ENCODE assay signal across 12 cellular contexts in the genomic region with DNA sequence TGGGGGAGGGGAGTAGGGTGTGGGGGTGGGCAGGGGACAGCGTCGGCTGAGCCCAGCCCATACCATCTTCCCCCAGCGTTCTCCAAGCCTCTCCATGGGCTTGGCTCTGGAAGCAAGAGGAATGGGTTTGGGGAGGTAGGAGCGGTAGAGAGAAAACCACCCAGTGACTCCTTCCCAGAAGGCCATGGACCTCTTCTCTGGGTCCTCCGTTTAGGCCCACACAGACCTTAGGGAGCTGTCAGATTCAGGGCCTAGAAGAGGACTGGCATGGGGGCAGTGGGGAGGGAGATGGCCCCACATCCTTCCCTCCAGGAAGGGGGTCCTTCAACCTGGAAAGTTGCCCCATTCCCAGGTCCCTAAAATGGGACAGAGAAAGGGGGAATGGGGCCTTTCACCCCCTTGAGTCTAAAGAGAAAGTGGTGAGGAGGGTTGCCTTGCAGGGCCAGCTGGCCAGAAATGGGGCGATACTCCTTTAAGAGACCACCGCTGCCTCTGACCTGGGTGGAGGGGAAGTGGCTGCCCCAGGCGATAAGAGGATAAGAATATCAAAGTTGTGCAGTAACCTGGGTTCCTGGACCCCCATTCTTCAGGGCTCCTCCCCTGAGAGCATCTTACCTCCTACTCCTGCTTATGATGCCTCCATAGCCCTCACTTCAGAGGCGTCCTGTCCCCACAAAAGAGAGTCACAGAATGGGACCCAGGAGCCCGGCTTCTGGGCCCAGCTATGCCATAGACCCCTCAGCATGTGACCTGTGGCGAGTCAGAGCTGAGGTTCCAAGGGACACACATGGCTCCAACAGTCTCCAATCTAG. TPM values are rescaled to one million over a fixed set of nuclear protein-coding genes. Genes with fewer than 3 reads are reported as not detected.
DNase-seq lines count a peak whose midpoint lies in the region; ATAC-seq and TF ChIP-seq lines count a peak whose summit lies in the region.
"Had no signal": no experiment of that assay in that cellular context is flagged by ENCODE, and none has a peak within 500 bp of the region (broad histone marks: within the 10 kb centered on the region; RNA-seq: fewer than 3 reads in every experiment).

No MANE protein-coding gene starts in this region.

- peak overlapping the region; percentile 48 for H3K4me3 ChIP-seq in suprapubic skin

- H3K9me3 ChIP-seq in suprapubic skin, result no peaks in the 10 kb centered on the region

- ATAC-seq in GM18870 (IDR thresholded peaks at IDR 0.05; ENCODE audit: unreplicated experiment), result no peak

- H3K27me3 Mint-ChIP-seq in T-helper 2 cell treated with Interferon-gamma antibody and Interleukin-4, amounts not matched to agents 5 μg/mL and 100 μg/mL, for 36 hours (ENCODE audit: low read depth), result peaks cover 9% of the 10 kb centered on the region
- H3K27me3 Mint-ChIP-seq in immature natural killer cell (ENCODE audit: low read depth in 3 of 3), result peaks cover 35 to 59% (median 54%) of the 10 kb centered on the region in 3 donors

- peak overlapping the region; percentile 99 for H3K4me3 Mint-ChIP-seq in T-helper 2 cell treated with Interferon-gamma antibody and Interleukin-4, amounts not matched to agents 5 μg/mL and 100 μg/mL, for 36 hours
- peak overlapping the region; percentile 85 to 95 (median 93) for H3K4me3 Mint-ChIP-seq in immature natural killer cell
- H3K4me3 Mint-ChIP-seq: H9 had no signal

- H3K27ac Mint-ChIP-seq in T-helper 2 cell treated with Interferon-gamma antibody and Interleukin-4, amounts not matched to agents 5 μg/mL and 100 μg/mL, for 36 hours, result peak overlapping the region; percentile 99
- peak overlapping the region; percentile 94 to 99 (median 96) for H3K27ac Mint-ChIP-seq in immature natural killer cell

- 71% methylated on average over 9 of the region's 11 CpGs for WGBS in suprapubic skin

- H3K36me3 Mint-ChIP-seq in T-helper 2 cell treated with Interferon-gamma antibody and Interleukin-4, amounts not matched to agents 5 μg/mL and 100 μg/mL, for 36 hours (ENCODE audit: low read depth), result peaks cover 50% of the 10 kb centered on the region
- peaks cover 22 to 29% (median 29%) of the 10 kb centered on the region in 3 donors for H3K36me3 Mint-ChIP-seq in immature natural killer cell

- no peaks in the 10 kb centered on the region for H3K27me3 ChIP-seq in suprapubic skin

- TF ChIP-seq EP300 in suprapubic skin (IDR thresholded peaks at IDR 0.05), result no peak

- H3K4me1 ChIP-seq in suprapubic skin, result peaks cover 47% of the 10 kb centered on the region

- H3K9me3 Mint-ChIP-seq in T-helper 2 cell treated with Interferon-gamma antibody and Interleukin-4, amounts not matched to agents 5 μg/mL and 100 μg/mL, for 36 hours, result no peaks in the 10 kb centered on the region
- peaks cover 0 to 3% (median 0%) of the 10 kb centered on the region in 6 donors for H3K9me3 Mint-ChIP-seq in immature natural killer cell
- H3K9me3 Mint-ChIP-seq: H9 had no signal

- TF ChIP-seq CTCF in suprapubic skin (IDR thresholded peaks at IDR 0.05), result no peak

- no peak overlapping the region for H3K27ac ChIP-seq in suprapubic skin

- H3K36me3 ChIP-seq in suprapubic skin, result no peaks in the 10 kb centered on the region

- peak; percentile 31 for DNase-seq in activated T-cell treated with anti-CD3 and anti-CD28 coated beads, Interleukin-2, amount 50 U/mL, for 1 hour
- no peak for DNase-seq in activated T-cell treated with anti-CD3 and anti-CD28 coated beads for 4 hours
- no peak for DNase-seq in T-helper 2 cell treated with Interferon-gamma antibody and Interleukin-4, amounts not matched to agents 5 μg/mL and 100 μg/mL, for 36 hours (ENCODE audit: low spot score)
- peak; percentile 54 to 62 (median 55) for DNase-seq in immature natural killer cell
- no peak for DNase-seq in suprapubic skin (ENCODE audit: low spot score in 2 of 2)
- DNase-seq in germinal center (ENCODE audit: low spot score), result no peak
- no peak for DNase-seq in UCSD-AML1 (lab: John Stamatoyannopoulos, UW; ENCODE audit: unreplicated experiment)
- DNase-seq: SW 1271 had no signal

- peaks cover 35% of the 10 kb centered on the region for H3K4me1 Mint-ChIP-seq in T-helper 2 cell treated with Interferon-gamma antibody and Interleukin-4, amounts not matched to agents 5 μg/mL and 100 μg/mL, for 36 hours (ENCODE audit: low read depth)
- peaks cover 65 to 67% of the 10 kb centered on the region in 2 donors for H3K4me1 Mint-ChIP-seq in immature natural killer cell

- TF ChIP-seq POLR2A in suprapubic skin (IDR thresholded peaks at IDR 0.05), result no peak

RNA-seq across cellular contexts. Expression of a gene that starts 5.0 kb away (rescaled TPM):
- 10 to 100 TPM in 1 of 3 donors, 1 to 10 TPM in 2; 7.1 to 32.1 (median 8.4) TPM for polyA plus RNA-seq in immature natural killer cell
- total RNA-seq in suprapubic skin, result 10 to 100 TPM in 2 of 4 donors, 1 to 10 TPM in 2; 6.8 to 26.9 (median 12.4) TPM
- total RNA-seq: endothelial cell of umbilical vein had no signal
- polyA plus RNA-seq: endothelial cell of umbilical vein had no signal

RNA-seq across cellular contexts. Expression of a gene that starts 18.4 kb away (rescaled TPM):
- polyA plus RNA-seq in immature natural killer cell, result 100 to 1,000 TPM; 133 to 170 (median 136) TPM
- total RNA-seq in suprapubic skin, result 10 to 100 TPM; 33.8 to 48.3 (median 40.3) TPM

RNA-seq across cellular contexts. Expression of a gene that starts 52.9 kb away (rescaled TPM):
- not detected for polyA plus RNA-seq in immature natural killer cell
- total RNA-seq in suprapubic skin, result not detected
- total RNA-seq: endothelial cell of umbilical vein, H9, renal cortical epithelial cell had no signal
- polyA plus RNA-seq: endothelial cell of umbilical vein had no signal

Comparison
In these comparisons a context has a peak if more than half of its experiments do, and no peak if none do; other contexts are left out.
1. DNase-seq: peak in activated T-cell treated with anti-CD3 and anti-CD28 coated beads, Interleukin-2, amount 50 U/mL, for 1 hour (single experiment) and immature natural killer cell (3 of 3); none in activated T-cell treated with anti-CD3 and anti-CD28 coated beads for 4 hours (single experiment), T-helper 2 cell treated with Interferon-gamma antibody and Interleukin-4, amounts not matched to agents 5 μg/mL and 100 μg/mL, for 36 hours (single experiment), suprapubic skin (0 of 2), germinal center (single experiment) and UCSD-AML1 (single experiment).